In genomic region chr7:44200699-44201461, GRCh38 we compare ENCODE assay signal across 8 cellular contexts. TPM values are rescaled to one million over a fixed set of nuclear protein-coding genes. Genes with fewer than 3 reads are reported as not detected.
DNase-seq lines count a peak whose midpoint lies in the region; ATAC-seq and TF ChIP-seq lines count a peak whose summit lies in the region.

Gene YKT6, plus strand, starts transcription at chr7:44200978. Its CDS starts 158 bp downstream, at chr7:44201136.

- peak within 1 kb of the TSS; percentile 74 for H3K4me3 Mint-ChIP-seq in Calu3 (ENCODE audit: low read depth, unreplicated experiment)
- peak within 1 kb of the TSS; percentile 81 for H3K4me3 Mint-ChIP-seq in activated CD8-positive, alpha-beta memory T cell treated with anti-CD3 and anti-CD28 coated beads, Interleukin-2, amount 10 ng/mL, durations not matched to agents 7 days and 5 days

- peaks cover 24% of the 10 kb centered on the region for H3K36me3 Mint-ChIP-seq in Calu3 (ENCODE audit: insufficient read depth, unreplicated experiment)
- peaks cover 9% of the 10 kb centered on the region for H3K36me3 Mint-ChIP-seq in activated CD8-positive, alpha-beta memory T cell treated with anti-CD3 and anti-CD28 coated beads, Interleukin-2, amount 10 ng/mL, durations not matched to agents 7 days and 5 days

- BruUV-seq in Calu3 (replicated peaks; lab: Mats Ljungman, UMichigan), result no TSS peak

- peak; percentile 73 for TF ChIP-seq CTCF in Calu3 (IDR thresholded peaks at IDR 0.05; ENCODE audit: unreplicated experiment)

- peaks cover 18% of the 10 kb centered on the region for H3K4me1 Mint-ChIP-seq in Calu3 (ENCODE audit: low read depth, unreplicated experiment)
- peaks cover 30% of the 10 kb centered on the region for H3K4me1 Mint-ChIP-seq in activated CD8-positive, alpha-beta memory T cell treated with anti-CD3 and anti-CD28 coated beads, Interleukin-2, amount 10 ng/mL, durations not matched to agents 7 days and 5 days

- in situ Hi-C loops in endometrial microvascular endothelial cells (cut with HindIII; ENCODE audit: inconsistent ontology term, low pct_unique_long_range_greater_than_20kb, low sequenced_read_pairs), result loop anchor here (25.0 kb wide), 1 partner anchor 361 kb away; the partner anchor contains the start of gene DDX56

- ATAC-seq in GM21381 (IDR thresholded peaks at IDR 0.05; ENCODE audit: unreplicated experiment), result peak; percentile 99
- peak; percentile 100 for ATAC-seq in activated CD8-positive, alpha-beta memory T cell treated with anti-CD3 and anti-CD28 coated beads, Interleukin-2, amount 10 ng/mL, durations not matched to agents 7 days and 5 days

- DNase-seq in Calu3 (peak; percentile 98), HUDEP-2 (lab: John Stamatoyannopoulos, UW; ENCODE audit: unreplicated experiment in 76 of 76) (peak; percentile 16 to 96 (median 91)), NOMO-1 treated with dmso at 0.1 percent for 144 hours (lab: John Stamatoyannopoulos, UW; ENCODE audit: unreplicated experiment) (peak; percentile 92), mesenteric fat pad (ENCODE audit: low spot score) (peak; percentile 96)
- DNase-seq in activated CD8-positive, alpha-beta memory T cell treated with anti-CD3 and anti-CD28 coated beads, Interleukin-2, amount 10 ng/mL, durations not matched to agents 7 days and 5 days, result peak; percentile 98
- peak; percentile 80 for DNase-seq in stimulated activated CD8-positive, alpha-beta memory T cell treated with anti-CD3 and anti-CD28 coated beads, Interleukin-15, amount 100 ng/mL, for 24 hours (ENCODE audit: low read depth)

- intact Hi-C loops in Calu3 (cut with micrococcal nuclease; ENCODE audit: unreplicated experiment), result no loop called here

- H3K27ac Mint-ChIP-seq in Calu3 (ENCODE audit: unreplicated experiment), result peak within 1 kb of the TSS; percentile 3
- H3K27ac Mint-ChIP-seq in activated CD8-positive, alpha-beta memory T cell treated with anti-CD3 and anti-CD28 coated beads, Interleukin-2, amount 10 ng/mL, durations not matched to agents 7 days and 5 days, result peak within 1 kb of the TSS; percentile 71

- CTCF ChIA-PET in Calu3 (lab: Charles Lee), result interaction anchor here (0.5 to 1.5 kb wide), 8 partner anchors 12 to 510 kb away, joined by 3 to 10 read pairs (median 4); partner anchors contain the start of gene MRPS24
- CTCF ChIA-PET in activated CD8-positive, alpha-beta memory T cell treated with anti-CD3 and anti-CD28 coated beads, Interleukin-2, amount 10 ng/mL, durations not matched to agents 7 days and 5 days (lab: Charles Lee), result interaction anchor here (0.7 to 2.3 kb wide), 11 partner anchors 9 to 372 kb away, joined by 3 to 14 read pairs (median 4); no protein-coding TSS in a partner anchor

- no peaks in the 10 kb centered on the region for H3K9me3 Mint-ChIP-seq in Calu3 (ENCODE audit: low read depth, unreplicated experiment)
- H3K9me3 Mint-ChIP-seq in activated CD8-positive, alpha-beta memory T cell treated with anti-CD3 and anti-CD28 coated beads, Interleukin-2, amount 10 ng/mL, durations not matched to agents 7 days and 5 days (ENCODE audit: low read depth), result no peaks in the 10 kb centered on the region

- H3K27me3 Mint-ChIP-seq in Calu3 (ENCODE audit: unreplicated experiment), result peaks cover 20% of the 10 kb centered on the region
- H3K27me3 Mint-ChIP-seq in activated CD8-positive, alpha-beta memory T cell treated with anti-CD3 and anti-CD28 coated beads, Interleukin-2, amount 10 ng/mL, durations not matched to agents 7 days and 5 days, result peaks cover 7% of the 10 kb centered on the region

RNA-seq across cellular contexts. Expression of gene YKT6, which starts in this region (rescaled TPM):
- total RNA-seq in Calu3 (2022), result 139 and 146 TPM in 2 replicates
- 10 to 100 TPM; 57.9 to 68.3 TPM for total RNA-seq in activated CD8-positive, alpha-beta memory T cell treated with anti-CD3 and anti-CD28 coated beads, Interleukin-2, amount 10 ng/mL, durations not matched to agents 7 days and 5 days
- total RNA-seq in endometrial microvascular endothelial cells (ENCODE audit: inconsistent ontology term), result 135 TPM
- 77.4 TPM for total RNA-seq in mesenteric fat pad

Comparison
In these comparisons a context has a peak if more than half of its experiments do, and no peak if none do; other contexts are left out.
1. Peak in every context shown above with its lines: DNase-seq and ATAC-seq.